1 cellular context compared by ENCODE assay signal in the genomic region with DNA sequence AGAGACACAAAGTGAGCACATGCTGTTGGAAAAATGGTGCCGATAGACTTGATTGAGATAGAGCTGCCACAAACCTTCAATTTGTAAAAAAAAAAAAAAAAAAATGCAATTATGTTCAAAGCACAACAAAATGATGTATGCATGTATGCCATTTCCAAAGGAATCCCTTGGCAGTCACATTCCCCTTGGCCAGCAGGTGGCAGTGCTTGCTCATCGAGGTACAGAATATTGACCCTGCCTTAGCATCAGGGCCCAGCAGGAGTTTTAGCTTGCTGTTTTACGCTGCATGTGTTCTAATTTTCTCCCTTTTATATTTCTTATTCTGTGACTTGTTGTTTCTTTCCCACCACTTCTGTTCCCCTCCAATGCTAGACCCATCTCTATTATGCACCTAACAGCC.
A peak's percentile ranks its signal among the peaks of the same experiment; 100 is the strongest.
TF ChIP-seq lines count a peak whose summit lies in the region.

No MANE protein-coding gene starts in this region.

TF ChIP-seq in GM12878, 131 proteins besides CTCF, POLR2A, EP300 and RAD21 (continued from another document):
- TF ChIP-seq, protein P1, sequence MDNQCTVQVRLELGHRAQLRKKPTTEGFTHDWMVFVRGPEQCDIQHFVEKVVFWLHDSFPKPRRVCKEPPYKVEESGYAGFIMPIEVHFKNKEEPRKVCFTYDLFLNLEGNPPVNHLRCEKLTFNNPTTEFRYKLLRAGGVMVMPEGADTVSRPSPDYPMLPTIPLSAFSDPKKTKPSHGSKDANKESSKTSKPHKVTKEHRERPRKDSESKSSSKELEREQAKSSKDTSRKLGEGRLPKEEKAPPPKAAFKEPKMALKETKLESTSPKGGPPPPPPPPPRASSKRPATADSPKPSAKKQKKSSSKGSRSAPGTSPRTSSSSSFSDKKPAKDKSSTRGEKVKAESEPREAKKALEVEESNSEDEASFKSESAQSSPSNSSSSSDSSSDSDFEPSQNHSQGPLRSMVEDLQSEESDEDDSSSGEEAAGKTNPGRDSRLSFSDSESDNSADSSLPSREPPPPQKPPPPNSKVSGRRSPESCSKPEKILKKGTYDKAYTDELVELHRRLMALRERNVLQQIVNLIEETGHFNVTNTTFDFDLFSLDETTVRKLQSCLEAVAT (IDR thresholded peaks at IDR 0.05) = peak; percentile 48; the same call in 1 of the 2 replicates
- TF ChIP-seq SMAD5 (IDR thresholded peaks at IDR 0.05; ENCODE audit: low read depth) (no peak), TCF3 (IDR thresholded peaks at IDR 0.05; ENCODE audit: borderline replicate concordance, insufficient read depth, low read depth, low read length) (no peak)
TF ChIP-seq in GM12878: peak in this region for 6.
